Comparison of ENCODE assay signal across 1 cellular context in genomic region chr7:73557108-73557396, GRCh38.
TF ChIP-seq lines count a peak whose summit lies in the region.

No MANE protein-coding gene starts in this region.

TF ChIP-seq in HepG2, 621 proteins besides CTCF, POLR2A, EP300 and RAD21 (continued from another document and continues in another):
- TF ChIP-seq MEIS2 (CRISPR knock-in tag; IDR thresholded peaks at IDR 0.05) (no peak), THAP11 (CRISPR knock-in tag; IDR thresholded peaks at IDR 0.05) (peak; percentile 66), HNRNPLL (IDR thresholded peaks at IDR 0.05; ENCODE audit: low read depth, low read length, poor library complexity, severe bottlenecking) (no peak), NCOA5 (CRISPR knock-in tag; IDR thresholded peaks at IDR 0.05) (no peak), HNRNPH1 (optimal IDR thresholded peaks at IDR 0.05; ENCODE audit: low read depth, low read length) (no peak), ZNF576 (CRISPR knock-in tag; IDR thresholded peaks at IDR 0.05) (no peak), BCL3 (CRISPR knock-in tag; IDR thresholded peaks at IDR 0.05) (no peak), ASH2L (IDR thresholded peaks at IDR 0.05; ENCODE audit: insufficient read length, low read depth, low read length) (no peak), ISL2 (CRISPR knock-in tag; IDR thresholded peaks at IDR 0.05) (no peak), SNRNP70 (IDR thresholded peaks at IDR 0.05; ENCODE audit: low read depth, low read length) (no peak), MTERF4 (CRISPR knock-in tag; IDR thresholded peaks at IDR 0.05) (no peak), ZNF232 (CRISPR knock-in tag; IDR thresholded peaks at IDR 0.05; ENCODE audit: borderline replicate concordance) (no peak), ZNF343 (CRISPR knock-in tag; IDR thresholded peaks at IDR 0.05) (no peak), KLF13 (CRISPR knock-in tag; IDR thresholded peaks at IDR 0.05) (no peak), GATA4 (IDR thresholded peaks at IDR 0.05; ENCODE audit: borderline replicate concordance, low read depth) (no peak), REST (IDR thresholded peaks at IDR 0.05; ENCODE audit: borderline replicate concordance in 1 of 2, low read depth in 1 of 2, low read length in 2 of 2) (peak in 1 of 2 experiments; percentile 35; a peak in 1 of 4 replicates), MBNL3 (CRISPR knock-in tag; conservative IDR thresholded peaks at IDR 0.05) (no peak), GPN1 (CRISPR knock-in tag; IDR thresholded peaks at IDR 0.05; ENCODE audit: borderline replicate concordance) (no peak), HOXA3 (CRISPR knock-in tag; IDR thresholded peaks at IDR 0.05) (peak; percentile 74), RFX1 (IDR thresholded peaks at IDR 0.05) (no peak), TBP (CRISPR knock-in tag; IDR thresholded peaks at IDR 0.05) (no peak), ZNF660 (CRISPR knock-in tag; IDR thresholded peaks at IDR 0.05; ENCODE audit: borderline replicate concordance, low read depth) (no peak), ZNF569 (CRISPR knock-in tag; IDR thresholded peaks at IDR 0.05; ENCODE audit: borderline replicate concordance) (no peak), ZNF496 (CRISPR knock-in tag; IDR thresholded peaks at IDR 0.05; ENCODE audit: insufficient replicate concordance) (no peak), ZNF317 (CRISPR knock-in tag; IDR thresholded peaks at IDR 0.05) (no peak), KLF6 (CRISPR knock-in tag; IDR thresholded peaks at IDR 0.05) (no peak), ZNF224 (CRISPR knock-in tag; IDR thresholded peaks at IDR 0.05) (no peak), ZMYM4 (CRISPR knock-in tag; IDR thresholded peaks at IDR 0.05) (no peak), MEF2D (CRISPR knock-in tag; IDR thresholded peaks at IDR 0.05) (no peak), ZNF883 (CRISPR knock-in tag; IDR thresholded peaks at IDR 0.05; ENCODE audit: not compliant biosample characterization) (no peak), MBD4 (IDR thresholded peaks at IDR 0.05; ENCODE audit: borderline replicate concordance, low read length) (no peak), ARNTL (CRISPR knock-in tag; IDR thresholded peaks at IDR 0.05) (no peak), PRPF4 (IDR thresholded peaks at IDR 0.05; ENCODE audit: low read depth, low read length, poor library complexity, severe bottlenecking) (no peak)
- TF ChIP-seq, protein P1, sequence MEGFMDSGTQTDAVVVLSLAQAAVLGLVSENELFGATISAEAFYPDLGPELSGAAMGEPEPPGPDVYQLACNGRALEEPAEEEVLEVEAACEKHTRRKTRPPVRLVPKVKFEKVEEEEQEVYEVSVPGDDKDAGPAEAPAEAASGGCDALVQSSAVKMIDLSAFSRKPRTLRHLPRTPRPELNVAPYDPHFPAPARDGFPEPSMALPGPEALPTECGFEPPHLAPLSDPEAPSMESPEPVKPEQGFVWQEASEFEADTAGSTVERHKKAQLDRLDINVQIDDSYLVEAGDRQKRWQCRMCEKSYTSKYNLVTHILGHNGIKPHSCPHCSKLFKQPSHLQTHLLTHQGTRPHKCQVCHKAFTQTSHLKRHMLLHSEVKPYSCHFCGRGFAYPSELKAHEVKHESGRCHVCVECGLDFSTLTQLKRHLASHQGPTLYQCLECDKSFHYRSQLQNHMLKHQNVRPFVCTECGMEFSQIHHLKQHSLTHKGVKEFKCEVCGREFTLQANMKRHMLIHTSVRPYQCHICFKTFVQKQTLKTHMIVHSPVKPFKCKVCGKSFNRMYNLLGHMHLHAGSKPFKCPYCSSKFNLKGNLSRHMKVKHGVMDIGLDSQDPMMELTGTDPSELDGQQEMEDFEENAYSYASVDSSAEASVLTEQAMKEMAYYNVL (CRISPR knock-in tag; IDR thresholded peaks at IDR 0.05; ENCODE audit: borderline replicate concordance) = no peak
- TF ChIP-seq, protein P2, sequence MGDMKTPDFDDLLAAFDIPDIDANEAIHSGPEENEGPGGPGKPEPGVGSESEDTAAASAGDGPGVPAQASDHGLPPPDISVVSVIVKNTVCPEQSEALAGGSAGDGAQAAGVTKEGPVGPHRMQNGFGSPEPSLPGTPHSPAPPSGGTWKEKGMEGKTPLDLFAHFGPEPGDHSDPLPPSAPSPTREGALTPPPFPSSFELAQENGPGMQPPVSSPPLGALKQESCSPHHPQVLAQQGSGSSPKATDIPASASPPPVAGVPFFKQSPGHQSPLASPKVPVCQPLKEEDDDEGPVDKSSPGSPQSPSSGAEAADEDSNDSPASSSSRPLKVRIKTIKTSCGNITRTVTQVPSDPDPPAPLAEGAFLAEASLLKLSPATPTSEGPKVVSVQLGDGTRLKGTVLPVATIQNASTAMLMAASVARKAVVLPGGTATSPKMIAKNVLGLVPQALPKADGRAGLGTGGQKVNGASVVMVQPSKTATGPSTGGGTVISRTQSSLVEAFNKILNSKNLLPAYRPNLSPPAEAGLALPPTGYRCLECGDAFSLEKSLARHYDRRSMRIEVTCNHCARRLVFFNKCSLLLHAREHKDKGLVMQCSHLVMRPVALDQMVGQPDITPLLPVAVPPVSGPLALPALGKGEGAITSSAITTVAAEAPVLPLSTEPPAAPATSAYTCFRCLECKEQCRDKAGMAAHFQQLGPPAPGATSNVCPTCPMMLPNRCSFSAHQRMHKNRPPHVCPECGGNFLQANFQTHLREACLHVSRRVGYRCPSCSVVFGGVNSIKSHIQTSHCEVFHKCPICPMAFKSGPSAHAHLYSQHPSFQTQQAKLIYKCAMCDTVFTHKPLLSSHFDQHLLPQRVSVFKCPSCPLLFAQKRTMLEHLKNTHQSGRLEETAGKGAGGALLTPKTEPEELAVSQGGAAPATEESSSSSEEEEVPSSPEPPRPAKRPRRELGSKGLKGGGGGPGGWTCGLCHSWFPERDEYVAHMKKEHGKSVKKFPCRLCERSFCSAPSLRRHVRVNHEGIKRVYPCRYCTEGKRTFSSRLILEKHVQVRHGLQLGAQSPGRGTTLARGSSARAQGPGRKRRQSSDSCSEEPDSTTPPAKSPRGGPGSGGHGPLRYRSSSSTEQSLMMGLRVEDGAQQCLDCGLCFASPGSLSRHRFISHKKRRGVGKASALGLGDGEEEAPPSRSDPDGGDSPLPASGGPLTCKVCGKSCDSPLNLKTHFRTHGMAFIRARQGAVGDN (CRISPR knock-in tag; IDR thresholded peaks at IDR 0.05) = no peak
- TF ChIP-seq, protein P3, sequence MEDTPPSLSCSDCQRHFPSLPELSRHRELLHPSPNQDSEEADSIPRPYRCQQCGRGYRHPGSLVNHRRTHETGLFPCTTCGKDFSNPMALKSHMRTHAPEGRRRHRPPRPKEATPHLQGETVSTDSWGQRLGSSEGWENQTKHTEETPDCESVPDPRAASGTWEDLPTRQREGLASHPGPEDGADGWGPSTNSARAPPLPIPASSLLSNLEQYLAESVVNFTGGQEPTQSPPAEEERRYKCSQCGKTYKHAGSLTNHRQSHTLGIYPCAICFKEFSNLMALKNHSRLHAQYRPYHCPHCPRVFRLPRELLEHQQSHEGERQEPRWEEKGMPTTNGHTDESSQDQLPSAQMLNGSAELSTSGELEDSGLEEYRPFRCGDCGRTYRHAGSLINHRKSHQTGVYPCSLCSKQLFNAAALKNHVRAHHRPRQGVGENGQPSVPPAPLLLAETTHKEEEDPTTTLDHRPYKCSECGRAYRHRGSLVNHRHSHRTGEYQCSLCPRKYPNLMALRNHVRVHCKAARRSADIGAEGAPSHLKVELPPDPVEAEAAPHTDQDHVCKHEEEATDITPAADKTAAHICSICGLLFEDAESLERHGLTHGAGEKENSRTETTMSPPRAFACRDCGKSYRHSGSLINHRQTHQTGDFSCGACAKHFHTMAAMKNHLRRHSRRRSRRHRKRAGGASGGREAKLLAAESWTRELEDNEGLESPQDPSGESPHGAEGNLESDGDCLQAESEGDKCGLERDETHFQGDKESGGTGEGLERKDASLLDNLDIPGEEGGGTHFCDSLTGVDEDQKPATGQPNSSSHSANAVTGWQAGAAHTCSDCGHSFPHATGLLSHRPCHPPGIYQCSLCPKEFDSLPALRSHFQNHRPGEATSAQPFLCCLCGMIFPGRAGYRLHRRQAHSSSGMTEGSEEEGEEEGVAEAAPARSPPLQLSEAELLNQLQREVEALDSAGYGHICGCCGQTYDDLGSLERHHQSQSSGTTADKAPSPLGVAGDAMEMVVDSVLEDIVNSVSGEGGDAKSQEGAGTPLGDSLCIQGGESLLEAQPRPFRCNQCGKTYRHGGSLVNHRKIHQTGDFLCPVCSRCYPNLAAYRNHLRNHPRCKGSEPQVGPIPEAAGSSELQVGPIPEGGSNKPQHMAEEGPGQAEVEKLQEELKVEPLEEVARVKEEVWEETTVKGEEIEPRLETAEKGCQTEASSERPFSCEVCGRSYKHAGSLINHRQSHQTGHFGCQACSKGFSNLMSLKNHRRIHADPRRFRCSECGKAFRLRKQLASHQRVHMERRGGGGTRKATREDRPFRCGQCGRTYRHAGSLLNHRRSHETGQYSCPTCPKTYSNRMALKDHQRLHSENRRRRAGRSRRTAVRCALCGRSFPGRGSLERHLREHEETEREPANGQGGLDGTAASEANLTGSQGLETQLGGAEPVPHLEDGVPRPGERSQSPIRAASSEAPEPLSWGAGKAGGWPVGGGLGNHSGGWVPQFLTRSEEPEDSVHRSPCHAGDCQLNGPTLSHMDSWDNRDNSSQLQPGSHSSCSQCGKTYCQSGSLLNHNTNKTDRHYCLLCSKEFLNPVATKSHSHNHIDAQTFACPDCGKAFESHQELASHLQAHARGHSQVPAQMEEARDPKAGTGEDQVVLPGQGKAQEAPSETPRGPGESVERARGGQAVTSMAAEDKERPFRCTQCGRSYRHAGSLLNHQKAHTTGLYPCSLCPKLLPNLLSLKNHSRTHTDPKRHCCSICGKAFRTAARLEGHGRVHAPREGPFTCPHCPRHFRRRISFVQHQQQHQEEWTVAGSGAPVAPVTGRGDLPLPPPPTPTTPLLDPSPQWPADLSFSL (CRISPR knock-in tag; IDR thresholded peaks at IDR 0.05) = no peak
- TF ChIP-seq, protein P4, sequence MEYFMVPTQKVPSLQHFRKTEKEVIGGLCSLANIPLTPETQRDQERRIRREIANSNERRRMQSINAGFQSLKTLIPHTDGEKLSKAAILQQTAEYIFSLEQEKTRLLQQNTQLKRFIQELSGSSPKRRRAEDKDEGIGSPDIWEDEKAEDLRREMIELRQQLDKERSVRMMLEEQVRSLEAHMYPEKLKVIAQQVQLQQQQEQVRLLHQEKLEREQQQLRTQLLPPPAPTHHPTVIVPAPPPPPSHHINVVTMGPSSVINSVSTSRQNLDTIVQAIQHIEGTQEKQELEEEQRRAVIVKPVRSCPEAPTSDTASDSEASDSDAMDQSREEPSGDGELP (IDR thresholded peaks at IDR 0.05; ENCODE audit: borderline replicate concordance, low read depth) = peak; percentile 3; the same call in 1 of the 2 replicates
- TF ChIP-seq, protein P5, sequence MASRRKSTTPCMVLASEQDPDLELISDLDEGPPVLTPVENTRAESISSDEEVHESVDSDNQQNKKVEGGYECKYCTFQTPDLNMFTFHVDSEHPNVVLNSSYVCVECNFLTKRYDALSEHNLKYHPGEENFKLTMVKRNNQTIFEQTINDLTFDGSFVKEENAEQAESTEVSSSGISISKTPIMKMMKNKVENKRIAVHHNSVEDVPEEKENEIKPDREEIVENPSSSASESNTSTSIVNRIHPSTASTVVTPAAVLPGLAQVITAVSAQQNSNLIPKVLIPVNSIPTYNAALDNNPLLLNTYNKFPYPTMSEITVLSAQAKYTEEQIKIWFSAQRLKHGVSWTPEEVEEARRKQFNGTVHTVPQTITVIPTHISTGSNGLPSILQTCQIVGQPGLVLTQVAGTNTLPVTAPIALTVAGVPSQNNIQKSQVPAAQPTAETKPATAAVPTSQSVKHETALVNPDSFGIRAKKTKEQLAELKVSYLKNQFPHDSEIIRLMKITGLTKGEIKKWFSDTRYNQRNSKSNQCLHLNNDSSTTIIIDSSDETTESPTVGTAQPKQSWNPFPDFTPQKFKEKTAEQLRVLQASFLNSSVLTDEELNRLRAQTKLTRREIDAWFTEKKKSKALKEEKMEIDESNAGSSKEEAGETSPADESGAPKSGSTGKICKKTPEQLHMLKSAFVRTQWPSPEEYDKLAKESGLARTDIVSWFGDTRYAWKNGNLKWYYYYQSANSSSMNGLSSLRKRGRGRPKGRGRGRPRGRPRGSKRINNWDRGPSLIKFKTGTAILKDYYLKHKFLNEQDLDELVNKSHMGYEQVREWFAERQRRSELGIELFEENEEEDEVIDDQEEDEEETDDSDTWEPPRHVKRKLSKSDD (CRISPR knock-in tag; IDR thresholded peaks at IDR 0.05; ENCODE audit: low read depth) = no peak
